ENCODE assay signal across 11 cellular contexts in the genomic region with DNA sequence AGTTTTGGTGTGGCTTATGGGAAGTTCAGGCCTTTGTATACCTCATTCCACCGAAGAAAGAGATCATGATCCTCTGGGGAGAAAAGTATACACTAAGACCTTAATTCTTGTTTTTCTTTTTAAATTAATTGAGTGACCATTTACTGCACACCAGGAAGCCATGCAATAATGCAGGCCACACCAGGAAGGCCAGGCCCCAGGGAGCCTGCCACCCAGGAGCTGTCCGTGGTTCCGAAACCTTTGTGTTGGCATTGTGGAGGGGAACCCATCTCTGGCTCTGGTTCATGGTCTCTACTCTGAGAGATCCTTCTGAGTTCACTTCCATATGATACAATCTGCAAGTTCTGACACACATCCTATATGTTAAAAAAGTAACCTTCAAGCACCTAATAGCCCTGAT.
DNase-seq lines count a peak whose midpoint lies in the region; ATAC-seq and TF ChIP-seq lines count a peak whose summit lies in the region.
"Had no signal": no experiment of that assay in that cellular context is flagged by ENCODE, and none has a peak within 500 bp of the region (broad histone marks: within the 10 kb centered on the region; RNA-seq: fewer than 3 reads in every experiment).

No MANE protein-coding gene starts in this region.

- no peaks in the 10 kb centered on the region for H3K4me1 Mint-ChIP-seq in MCF 10A (ENCODE audit: insufficient read depth, unreplicated experiment)

- peaks cover 78% of the 10 kb centered on the region for H3K27me3 Mint-ChIP-seq in MCF 10A (ENCODE audit: insufficient read depth, unreplicated experiment)

- BruUV-seq in MCF 10A (replicated peaks; lab: Mats Ljungman, UMichigan) = no TSS peak

- no peaks in the 10 kb centered on the region for H3K36me3 ChIP-seq in breast epithelium
- no peaks in the 10 kb centered on the region for H3K36me3 ChIP-seq in upper lobe of right lung
- H3K36me3 ChIP-seq: adrenal gland, left lung had no signal

- CTCF ChIA-PET in MCF 10A (lab: Yijun Ruan, JAX) = interaction anchor here (0.6 to 1.2 kb wide), 3 partner anchors 11 to 869 kb away, joined by 3 to 4 read pairs (median 4); no protein-coding TSS in a partner anchor

- POLR2A ChIA-PET in MCF 10A (lab: Yijun Ruan, JAX) = no interaction called here

- DNase-seq in MCF 10A (ENCODE audit: unreplicated experiment) (peak; percentile 48), breast epithelium (ENCODE audit: low spot score in 2 of 2) (no peak), RKO (ENCODE audit: low spot score) (peak; percentile 43), epithelial cell of esophagus (ENCODE audit: low read depth) (peak; percentile 24), upper lobe of right lung (no peak), NCI-H187 treated with DMSO at 0.1 percent for 48 hours (lab: John Stamatoyannopoulos, UW) (no peak), HT-29 (ENCODE audit: low spot score) (no peak)
- DNase-seq: left lung, testis had no signal

- no peak for TF ChIP-seq POLR2A in breast epithelium (IDR thresholded peaks at IDR 0.05)

- no peaks in the 10 kb centered on the region for H3K36me3 Mint-ChIP-seq in MCF 10A (ENCODE audit: insufficient read depth, unreplicated experiment)

- H3K4me3 Mint-ChIP-seq in MCF 10A (ENCODE audit: unreplicated experiment) = no peak overlapping the region

- H3K4me3 ChIP-seq in breast epithelium (no peak overlapping the region), epithelial cell of esophagus (ENCODE audit: low read length) (no peak overlapping the region), upper lobe of right lung (no peak overlapping the region)
- H3K4me3 ChIP-seq: adrenal gland, left lung, testis had no signal

- TF ChIP-seq CTCF in MCF 10A (IDR thresholded peaks at IDR 0.05; ENCODE audit: unreplicated experiment) (no peak), breast epithelium (IDR thresholded peaks at IDR 0.05) (no peak), epithelial cell of esophagus (IDR thresholded peaks at IDR 0.05; ENCODE audit: insufficient read depth, low read depth, low read length, missing control alignments) (no peak), upper lobe of right lung (IDR thresholded peaks at IDR 0.05) (no peak)

- no peaks in the 10 kb centered on the region for H3K9me3 Mint-ChIP-seq in MCF 10A (ENCODE audit: unreplicated experiment)

- H3K27me3 ChIP-seq in breast epithelium (peaks cover 0 to 9% of the 10 kb centered on the region in 2 donors), upper lobe of right lung (peaks cover 31% of the 10 kb centered on the region)
- H3K27me3 ChIP-seq: adrenal gland, testis had no signal

- no peaks in the 10 kb centered on the region for H3K9me3 ChIP-seq in breast epithelium
- H3K9me3 ChIP-seq in upper lobe of right lung = no peaks in the 10 kb centered on the region
- H3K9me3 ChIP-seq: adrenal gland, left lung, testis had no signal

- no peak overlapping the region for H3K27ac Mint-ChIP-seq in MCF 10A (ENCODE audit: low read depth, unreplicated experiment)

- H3K4me1 ChIP-seq in breast epithelium (no peaks in the 10 kb centered on the region), upper lobe of right lung (no peaks in the 10 kb centered on the region)
- H3K4me1 ChIP-seq: adrenal gland, left lung had no signal

- intact Hi-C loops in MCF 10A (cut with micrococcal nuclease) (no loop called here), breast epithelium (cut with DNase I; ENCODE audit: low total_unique reads) (no loop called here), upper lobe of right lung (cut with DNase I) (no loop called here)

- ATAC-seq in upper lobe of right lung (peak; percentile 23), GM19452 (IDR thresholded peaks at IDR 0.05; ENCODE audit: unreplicated experiment) (no peak)
- ATAC-seq: left lung had no signal

- H3K27ac ChIP-seq in breast epithelium (no peak overlapping the region), upper lobe of right lung (no peak overlapping the region)
- H3K27ac ChIP-seq: adrenal gland, left lung, testis had no signal

Comparison
In these comparisons a context has a peak if more than half of its experiments do, and no peak if none do; other contexts are left out.
1. DNase-seq: peak in MCF 10A (single experiment), RKO (single experiment) and epithelial cell of esophagus (single experiment); none in breast epithelium (0 of 2), upper lobe of right lung (single experiment), NCI-H187 treated with DMSO at 0.1 percent for 48 hours (single experiment) and HT-29 (single experiment).